In the genomic region with DNA sequence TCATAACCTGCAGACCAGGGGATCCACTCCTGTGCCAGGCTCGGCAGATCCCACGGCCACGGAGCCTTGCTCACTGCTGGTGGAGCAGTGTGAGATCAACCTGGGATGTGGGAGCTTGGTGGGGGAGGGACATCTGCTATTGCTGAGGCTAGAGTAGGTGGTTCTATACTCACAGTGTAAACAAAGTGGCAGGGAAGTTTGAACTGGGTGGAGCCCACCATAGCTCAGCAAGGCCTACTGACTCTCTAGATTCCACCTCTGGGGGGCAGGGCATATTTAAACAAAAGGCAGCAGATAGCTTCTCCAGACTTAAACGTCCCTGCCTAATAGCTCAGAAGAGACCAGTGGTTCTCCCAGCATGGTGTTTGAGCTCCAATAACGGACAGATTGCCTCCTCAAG, we compare ENCODE assay signal across 26 cellular contexts. TPM values are rescaled to one million over a fixed set of nuclear protein-coding genes. Genes with fewer than 3 reads are reported as not detected.
DNase-seq lines count a peak whose midpoint lies in the region; ATAC-seq, FAIRE-seq and TF ChIP-seq lines count a peak whose summit lies in the region.
"Had no signal": no experiment of that assay in that cellular context is flagged by ENCODE, and none has a peak within 500 bp of the region (broad histone marks: within the 10 kb centered on the region; RNA-seq: fewer than 3 reads in every experiment).

No MANE protein-coding gene starts in this region.

- H3K27me3 Mint-ChIP-seq in endodermal cell (ENCODE audit: insufficient read depth) = no peaks in the 10 kb centered on the region
- H3K27me3 Mint-ChIP-seq: CD4-positive, alpha-beta T cell; CD8-positive, alpha-beta memory T cell had no signal

- in situ Hi-C loops in HepG2 (cut with HindIII; ENCODE audit: extremely low pct_ligation_motif_present, low pct_unique_long_range_greater_than_20kb) = no loop called here

- H4K20me1 ChIP-seq in HepG2 (ENCODE audit: insufficient read depth, low read length) = no peaks in the 10 kb centered on the region
- H4K20me1 ChIP-seq: BLaER1 treated with 17β-estradiol and CSF1 and Interleukin-3, amounts not matched to agents 10 nM and 100 nM had no signal

- intact Hi-C loops in HepG2 (cut with micrococcal nuclease; ENCODE audit: unreplicated experiment) = no loop called here
- intact Hi-C loops in right lobe of liver (cut with DNase I) = no loop called here
- intact Hi-C loops in lower lobe of right lung (cut with DNase I) = no loop called here

- H3K36me3 Mint-ChIP-seq in endodermal cell (ENCODE audit: low read depth) = no peaks in the 10 kb centered on the region
- H3K36me3 Mint-ChIP-seq: CD14-positive monocyte; CD8-positive, alpha-beta memory T cell had no signal

- FAIRE-seq in HepG2 (lab: Jason Lieb, UNC) (no peak), urothelium cell line (lab: Jason Lieb, UNC) (peak; percentile 83)
- FAIRE-seq: A204.1, D721Med, GM12891, GM18507, H54 had no signal

- peaks cover 6% of the 10 kb centered on the region; the same call in 1 of the 2 replicates for H3K4me1 ChIP-seq in HepG2 (ENCODE audit: insufficient read depth, low read length)
- H3K4me1 ChIP-seq in right lobe of liver = no peaks in the 10 kb centered on the region
- H3K4me1 ChIP-seq in endodermal cell (ENCODE audit: control insufficient read depth, insufficient read depth, low read length) = no peaks in the 10 kb centered on the region
- no peaks in the 10 kb centered on the region for H3K4me1 ChIP-seq in lower lobe of right lung
- H3K4me1 ChIP-seq: BE2C; BLaER1 treated with 17β-estradiol and CSF1 and Interleukin-3, amounts not matched to agents 10 nM and 100 nM; HAP-1 had no signal

- TF ChIP-seq CTCF in HepG2 (CRISPR knock-in tag; IDR thresholded peaks at IDR 0.05) (peak; percentile 25; the same call in 1 of the 2 replicates), right lobe of liver (IDR thresholded peaks at IDR 0.05) (no peak), endodermal cell (conservative IDR thresholded peaks at IDR 0.05) (peak; percentile 23), lower lobe of right lung (IDR thresholded peaks at IDR 0.05) (no peak)

- no TSS peak for BruUV-seq in HepG2 (replicated peaks; lab: Mats Ljungman, UMichigan)

- no peak overlapping the region for H3K4me3 Mint-ChIP-seq in endodermal cell
- H3K4me3 Mint-ChIP-seq: CD14-positive monocyte; CD4-positive, alpha-beta T cell; CD8-positive, alpha-beta memory T cell; HFFc6 had no signal

- no peaks in the 10 kb centered on the region for H3K4me1 Mint-ChIP-seq in endodermal cell
- H3K4me1 Mint-ChIP-seq: CD14-positive monocyte; CD8-positive, alpha-beta memory T cell had no signal

- H3K4me2 ChIP-seq in HepG2 (ENCODE audit: low read depth, low read length) = 0 out of 2 replicates have a peak overlapping the region, but pooled peaks have one; percentile 29
- H3K4me2 ChIP-seq: BLaER1 treated with 17β-estradiol and CSF1 and Interleukin-3, amounts not matched to agents 10 nM and 100 nM had no signal

- no peak for TF ChIP-seq RAD21 in HepG2 (CRISPR knock-in tag; IDR thresholded peaks at IDR 0.05)

- ATAC-seq in HepG2 = peak; percentile 78
- no peak for ATAC-seq in right lobe of liver
- no peak for ATAC-seq in GM21825 (IDR thresholded peaks at IDR 0.05; ENCODE audit: unreplicated experiment)
- ATAC-seq in lower lobe of right lung = no peak

- H3K4me3 ChIP-seq in HepG2 (replicated peaks in 1 of 3; ENCODE audit: insufficient read depth in 1 of 3, low read depth in 2 of 3, low read length in 3 of 3) (no peak overlapping the region), right lobe of liver (no peak overlapping the region), endodermal cell (ENCODE audit: low read length) (no peak overlapping the region), lower lobe of right lung (no peak overlapping the region)
- H3K4me3 ChIP-seq: BLaER1 treated with 17β-estradiol and CSF1 and Interleukin-3, amounts not matched to agents 10 nM and 100 nM; HAP-1 had no signal

- TF ChIP-seq EP300 in HepG2 (IDR thresholded peaks at IDR 0.05; ENCODE audit: low read depth in 2 of 2, low read length in 2 of 2) (no peak), HepG2 (CRISPR knock-in tag; IDR thresholded peaks at IDR 0.05; ENCODE audit: borderline replicate concordance) (no peak)

- H3K9me3 Mint-ChIP-seq in endodermal cell = no peaks in the 10 kb centered on the region

- H3K27me3 ChIP-seq in HepG2 (ENCODE audit: control insufficient read depth in 1 of 2, insufficient read depth in 2 of 2, low read length in 2 of 2) (no peaks in the 10 kb centered on the region), right lobe of liver (no peaks in the 10 kb centered on the region), endodermal cell (ENCODE audit: control insufficient read depth, insufficient read depth, low read length, poor library complexity, severe bottlenecking) (no peaks in the 10 kb centered on the region), lower lobe of right lung (ENCODE audit: low read depth) (no peaks in the 10 kb centered on the region)
- H3K27me3 ChIP-seq: BE2C; BLaER1 treated with 17β-estradiol and CSF1 and Interleukin-3, amounts not matched to agents 10 nM and 100 nM had no signal

- H3K9me3 ChIP-seq in HepG2 (ENCODE audit: low read length) (no peaks in the 10 kb centered on the region), right lobe of liver (no peaks in the 10 kb centered on the region), endodermal cell (ENCODE audit: control insufficient read depth, low read length) (no peaks in the 10 kb centered on the region), lower lobe of right lung (no peaks in the 10 kb centered on the region)
- H3K9me3 ChIP-seq: BE2C; BLaER1 treated with 17β-estradiol and CSF1 and Interleukin-3, amounts not matched to agents 10 nM and 100 nM; HAP-1 had no signal

- no peak overlapping the region for H3K27ac ChIP-seq in HepG2 (ENCODE audit: extremely low read length, insufficient read depth, low read length)
- H3K27ac ChIP-seq in right lobe of liver = no peak overlapping the region
- H3K27ac ChIP-seq in endodermal cell (ENCODE audit: low read depth, low read length) = no peak overlapping the region
- no peak overlapping the region for H3K27ac ChIP-seq in lower lobe of right lung
- H3K27ac ChIP-seq: 22Rv1; BLaER1 treated with 17β-estradiol and CSF1 and Interleukin-3, amounts not matched to agents 10 nM and 100 nM had no signal

- no peaks in the 10 kb centered on the region for H3K79me2 ChIP-seq in HepG2 (ENCODE audit: insufficient read depth, low read length)

- WGBS in HepG2 (ENCODE audit: low lambda C conversion rate) = 0% methylated on average over 4 of the region's 5 CpGs
- WGBS in right lobe of liver (ENCODE audit: insufficient coverage, low coverage, low lambda C conversion rate, missing lambda C conversion rate) = 63% methylated on average over 2 of the region's 5 CpGs
- WGBS in endodermal cell (ENCODE audit: insufficient coverage in 1 of 2, insufficient read length in 1 of 2), 2 experiments = 90% methylated on average over 5 of the region's 5 CpGs

- H3K36me3 ChIP-seq in HepG2 (replicated peaks in 1 of 2; ENCODE audit: control insufficient read depth in 1 of 2, insufficient read depth in 2 of 2, low read length in 2 of 2) (no peaks in the 10 kb centered on the region), right lobe of liver (no peaks in the 10 kb centered on the region), endodermal cell (ENCODE audit: control insufficient read depth, insufficient read depth, low read length) (no peaks in the 10 kb centered on the region), lower lobe of right lung (no peaks in the 10 kb centered on the region)
- H3K36me3 ChIP-seq: BE2C; BLaER1 treated with 17β-estradiol and CSF1 and Interleukin-3, amounts not matched to agents 10 nM and 100 nM; HAP-1 had no signal

- TF ChIP-seq POLR2A in HepG2 (IDR thresholded peaks at IDR 0.05; ENCODE audit: insufficient read depth in 1 of 2, low read depth in 2 of 2, low read length in 2 of 2) = no peak
- no peak for TF ChIP-seq POLR2A in right lobe of liver (IDR thresholded peaks at IDR 0.05)

- CTCF ChIA-PET in HepG2 (lab: Yijun Ruan, JAX; ENCODE audit: low intra/inter-chr PET ratio, low total read pairs) = no interaction called here

- no peak overlapping the region for H3K9ac ChIP-seq in HepG2 (ENCODE audit: insufficient read depth, low read depth, low read length)
- H3K9ac ChIP-seq in endodermal cell (ENCODE audit: extremely low read depth, low read length, poor library complexity, severe bottlenecking) = no peak overlapping the region
- H3K9ac ChIP-seq: BLaER1 treated with 17β-estradiol and CSF1 and Interleukin-3, amounts not matched to agents 10 nM and 100 nM had no signal

- no peak overlapping the region for H3K27ac Mint-ChIP-seq in endodermal cell
- H3K27ac Mint-ChIP-seq: CD14-positive monocyte; CD4-positive, alpha-beta T cell; CD8-positive, alpha-beta memory T cell; HFFc6 had no signal

- no peak overlapping the region for H2AFZ ChIP-seq in HepG2 (ENCODE audit: low read length)

- POLR2A ChIA-PET in HepG2 (lab: Yijun Ruan, JAX) = no interaction called here

- peak; percentile 62 for DNase-seq in HepG2 (ENCODE audit: low spot score)
- no peak for DNase-seq in right lobe of liver
- DNase-seq in endodermal cell = no peak
- DNase-seq in urothelium cell line (ENCODE audit: low spot score) = no peak
- no peak for DNase-seq in lower lobe of right lung
- DNase-seq in stimulated activated CD4-positive, alpha-beta T cell treated with anti-CD3 and anti-CD28 coated beads, Interleukin-4, amount 100 ng/mL, for 24 hours = no peak
- DNase-seq: AML-193; BE2C; CD4-positive, alpha-beta T cell; CD8-positive, alpha-beta memory T cell; DMS 273 treated with DMSO at 0.1 percent for 48 hours; DMS79; EL; GF-D8; GOT3; HFFc6 had no signal

RNA-seq across cellular contexts. Expression of gene EPHA5, which starts 54.7 kb away (rescaled TPM):
- total RNA-seq in HepG2 (2016; rRNA removed; fragmentation: Illumina TruSeq; extraction: Trizol) = not detected in 2 replicates
- total RNA-seq in HepG2 (2016; cell fraction: cytosol; rRNA removed; fragmentation: Illumina TruSeq; extraction: Trizol; ENCODE audit: low read depth) = not detected in 2 replicates
- not detected in 2 replicates for total RNA-seq in HepG2 (2016; cell fraction: insoluble cytoplasmic fraction; rRNA removed; fragmentation: Illumina TruSeq; extraction: Trizol)
- total RNA-seq in HepG2 (2016; cell fraction: membrane; rRNA removed; fragmentation: Illumina TruSeq; extraction: Trizol) = not detected in 2 replicates
- total RNA-seq in HepG2 (2016; cell fraction: nucleus; rRNA removed; fragmentation: Illumina TruSeq; extraction: Trizol) = not detected in 2 replicates
- polyA plus RNA-seq in HepG2 (2011; rRNA removed) = not detected in 2 replicates
- not detected in 2 replicates for polyA plus RNA-seq in HepG2 (2011; cell fraction: cytosol; rRNA removed)
- not detected in 2 replicates for polyA plus RNA-seq in HepG2 (2011; cell fraction: nucleus; rRNA removed)
- not detected in 2 replicates for polyA plus RNA-seq in HepG2 (2012)
- polyA plus RNA-seq in HepG2 (2016; cell fraction: cytosol; fragmentation: Illumina TruSeq; extraction: Trizol; ENCODE audit: low read depth) = not detected in 2 replicates
- not detected in 2 replicates for polyA plus RNA-seq in HepG2 (2016; cell fraction: insoluble cytoplasmic fraction; fragmentation: Illumina TruSeq; extraction: Trizol; ENCODE audit: low read depth)
- polyA plus RNA-seq in HepG2 (2016; cell fraction: membrane; fragmentation: Illumina TruSeq; extraction: Trizol; ENCODE audit: low read depth) = not detected in 2 replicates
- polyA plus RNA-seq in HepG2 (2016; cell fraction: nucleus; fragmentation: Illumina TruSeq; extraction: Trizol; ENCODE audit: insufficient read depth, low read depth) = not detected in 2 replicates
- not detected in 2 replicates for polyA minus RNA-seq in HepG2 (2011; rRNA and poly(A)+ RNA removed; ENCODE audit: low replicate concordance)
- polyA minus RNA-seq in HepG2 (2011; cell fraction: cytosol; rRNA and poly(A)+ RNA removed) = not detected in 2 replicates
- polyA minus RNA-seq in HepG2 (2011; cell fraction: nucleus; rRNA and poly(A)+ RNA removed) = not detected in 2 replicates
- total RNA-seq in right lobe of liver = not detected
- under 1 TPM in 1 of 2 donors, not detected in 1; 0.09 TPM for total RNA-seq in endodermal cell
- 0.96 TPM for polyA plus RNA-seq in endodermal cell (2013, experiment 1 of 2)
- 0.91 TPM for polyA plus RNA-seq in endodermal cell (2013, experiment 2 of 2)
- total RNA-seq in lower lobe of right lung = 0.09 TPM
- total RNA-seq: CD4-positive, alpha-beta T cell; CD8-positive, alpha-beta memory T cell; HFFc6 had no signal
- polyA plus RNA-seq: CD14-positive monocyte; CD8-positive, alpha-beta memory T cell had no signal

Comparison
In these comparisons a context has a peak if more than half of its experiments do, and no peak if none do; other contexts are left out.
1. CTCF ChIP-seq: peak in HepG2 (single experiment) and endodermal cell (single experiment); none in right lobe of liver (0 of 4) and lower lobe of right lung (single experiment).